Comparison of ENCODE assay signal across 3 cellular contexts in the genomic region with DNA sequence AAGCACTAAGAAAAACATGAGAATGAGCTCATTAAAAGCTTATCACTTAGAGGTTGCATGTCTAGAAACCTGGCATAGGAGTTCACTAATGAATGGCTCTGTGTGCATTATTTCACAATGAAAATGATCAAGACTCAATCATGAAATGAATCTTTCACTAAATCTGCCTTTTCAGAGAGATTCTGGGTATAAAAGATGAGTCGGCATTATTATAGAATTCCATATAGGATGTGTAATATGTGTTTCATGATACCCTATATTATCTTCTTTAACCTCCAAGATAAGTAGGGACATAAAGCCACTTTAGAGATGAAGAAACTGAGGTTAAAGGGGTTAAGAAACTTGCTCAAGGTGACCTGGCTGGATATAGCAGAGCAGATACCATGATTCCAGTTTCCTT.
A peak's percentile ranks its signal among the peaks of the same experiment; 100 is the strongest.
TF ChIP-seq lines count a peak whose summit lies in the region.

No MANE protein-coding gene starts in this region.

TF ChIP-seq in A549, 52 proteins besides CTCF, POLR2A, EP300 and RAD21:
- TF ChIP-seq SMC3 (IDR thresholded peaks at IDR 0.05), result no peak
- peak; percentile 92 for TF ChIP-seq MAFK (IDR thresholded peaks at IDR 0.05; ENCODE audit: partially characterized antibody)

TF ChIP-seq in IMR-90, 13 proteins besides CTCF, POLR2A, EP300 and RAD21:
- TF ChIP-seq CHD1 (IDR thresholded peaks at IDR 0.05; ENCODE audit: low read depth, low read length) (no peak), NFE2L2 (IDR thresholded peaks at IDR 0.05; ENCODE audit: low read depth, low read length) (peak; percentile 52; the same call in 1 of the 2 replicates), CEBPB (IDR thresholded peaks at IDR 0.05; ENCODE audit: low read depth, low read length) (no peak), MAFK (IDR thresholded peaks at IDR 0.05; ENCODE audit: low read depth, low read length) (peak; percentile 93), USF2 (IDR thresholded peaks at IDR 0.05; ENCODE audit: low read depth, low read length) (no peak), FOS (IDR thresholded peaks at IDR 0.05; ENCODE audit: low read depth, low read length) (no peak), SMC3 (IDR thresholded peaks at IDR 0.05; ENCODE audit: low read depth, low read length) (no peak), RCOR1 (IDR thresholded peaks at IDR 0.05; ENCODE audit: insufficient replicate concordance, low read length) (no peak), MXI1 (IDR thresholded peaks at IDR 0.05; ENCODE audit: borderline replicate concordance, low read depth, low read length) (no peak), MAZ (IDR thresholded peaks at IDR 0.05; ENCODE audit: borderline replicate concordance, low read depth, low read length) (no peak)
- TF ChIP-seq, protein P1, sequence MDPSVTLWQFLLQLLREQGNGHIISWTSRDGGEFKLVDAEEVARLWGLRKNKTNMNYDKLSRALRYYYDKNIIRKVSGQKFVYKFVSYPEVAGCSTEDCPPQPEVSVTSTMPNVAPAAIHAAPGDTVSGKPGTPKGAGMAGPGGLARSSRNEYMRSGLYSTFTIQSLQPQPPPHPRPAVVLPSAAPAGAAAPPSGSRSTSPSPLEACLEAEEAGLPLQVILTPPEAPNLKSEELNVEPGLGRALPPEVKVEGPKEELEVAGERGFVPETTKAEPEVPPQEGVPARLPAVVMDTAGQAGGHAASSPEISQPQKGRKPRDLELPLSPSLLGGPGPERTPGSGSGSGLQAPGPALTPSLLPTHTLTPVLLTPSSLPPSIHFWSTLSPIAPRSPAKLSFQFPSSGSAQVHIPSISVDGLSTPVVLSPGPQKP (IDR thresholded peaks at IDR 0.05; ENCODE audit: borderline replicate concordance, low read depth, low read length), result no peak

TF ChIP-seq in H1, 55 proteins besides CTCF, POLR2A, EP300 and RAD21:
- TF ChIP-seq MAFK (IDR thresholded peaks at IDR 0.05; ENCODE audit: low read depth, low read length) (peak; percentile 79; the same call in 1 of the 2 replicates), ASH2L (IDR thresholded peaks at IDR 0.05; ENCODE audit: low read length) (no peak), BRCA1 (IDR thresholded peaks at IDR 0.05; ENCODE audit: low read depth, low read length) (no peak)
TF ChIP-seq in H1: peak in this region for 1.
